ENCODE assay signal across 9 cellular contexts in genomic region chr17:9371019-9371418, GRCh38.
DNase-seq lines count a peak whose midpoint lies in the region; ATAC-seq and TF ChIP-seq lines count a peak whose summit lies in the region.
"Had no signal": no experiment of that assay in that cellular context is flagged by ENCODE, and none has a peak within 500 bp of the region (broad histone marks: within the 10 kb centered on the region; RNA-seq: fewer than 3 reads in every experiment).

No MANE protein-coding gene starts in this region.

- no peak overlapping the region for H3K27ac ChIP-seq in spleen

- peaks cover 25% of the 10 kb centered on the region for H3K4me1 ChIP-seq in adipocyte (ENCODE audit: control insufficient read depth, insufficient read depth, low read length)
- peaks cover 0 to 14% (median 2%) of the 10 kb centered on the region in 6 donors for H3K4me1 ChIP-seq in spleen

- H3K4me3 Mint-ChIP-seq in T-helper 2 cell treated with Interferon-gamma antibody and Interleukin-4, amounts not matched to agents 5 μg/mL and 100 μg/mL, for 36 hours = no peak overlapping the region
- H3K4me3 Mint-ChIP-seq: activated T-helper 1 cell treated with anti-CD3 and anti-CD28 coated beads, Interleukin-12 subunit alpha, Interleukin-12 subunit beta, Interleukin-2, Interleukin-4 antibody, amounts not matched to agents 30 ng/mL and 10 ng/mL and 1 ng/mL, durations not matched to agents 14 hours and 24 hours and 36 hours had no signal

- H3K36me3 ChIP-seq in adipocyte (ENCODE audit: control insufficient read depth, insufficient read depth, low read length, severe bottlenecking) (no peaks in the 10 kb centered on the region), spleen (peaks cover 0 to 5% (median under 1%) of the 10 kb centered on the region in 6 donors)

- TF ChIP-seq POLR2A in spleen (IDR thresholded peaks at IDR 0.05) = no peak

- H3K9me3 ChIP-seq in adipocyte (ENCODE audit: control insufficient read depth, low read length) (no peaks in the 10 kb centered on the region), spleen (peaks cover 0 to 1% (median under 1%) of the 10 kb centered on the region in 8 donors)

- no peaks in the 10 kb centered on the region for H3K9me3 Mint-ChIP-seq in T-helper 2 cell treated with Interferon-gamma antibody and Interleukin-4, amounts not matched to agents 5 μg/mL and 100 μg/mL, for 36 hours
- H3K9me3 Mint-ChIP-seq: activated T-helper 1 cell treated with anti-CD3 and anti-CD28 coated beads, Interleukin-12 subunit alpha, Interleukin-12 subunit beta, Interleukin-2, Interleukin-4 antibody, amounts not matched to agents 30 ng/mL and 10 ng/mL and 1 ng/mL, durations not matched to agents 14 hours and 24 hours and 36 hours had no signal

- no peak overlapping the region for H3K4me3 ChIP-seq in adipocyte (ENCODE audit: low read length)
- no peak overlapping the region for H3K4me3 ChIP-seq in spleen

- no peak for TF ChIP-seq CTCF in spleen (IDR thresholded peaks at IDR 0.05 in 8 of 11, conservative IDR thresholded peaks at IDR 0.05 in 3 of 11)

- H3K4me1 Mint-ChIP-seq in T-helper 2 cell treated with Interferon-gamma antibody and Interleukin-4, amounts not matched to agents 5 μg/mL and 100 μg/mL, for 36 hours (ENCODE audit: low read depth) = no peaks in the 10 kb centered on the region

- no peaks in the 10 kb centered on the region for H3K27me3 ChIP-seq in adipocyte (replicated peaks; ENCODE audit: control insufficient read depth, insufficient read depth, low read length)
- H3K27me3 ChIP-seq in spleen (replicated peaks in 1 of 7) = no peaks in the 10 kb centered on the region

- peaks cover 2% of the 10 kb centered on the region for H3K36me3 Mint-ChIP-seq in T-helper 2 cell treated with Interferon-gamma antibody and Interleukin-4, amounts not matched to agents 5 μg/mL and 100 μg/mL, for 36 hours (ENCODE audit: low read depth)

- 63 to 86% (median 79%) methylated on average over 4 of the region's 4 CpGs for WGBS in spleen, 5 donors

- H3K27ac Mint-ChIP-seq in T-helper 2 cell treated with Interferon-gamma antibody and Interleukin-4, amounts not matched to agents 5 μg/mL and 100 μg/mL, for 36 hours = no peak overlapping the region
- H3K27ac Mint-ChIP-seq: activated T-helper 1 cell treated with anti-CD3 and anti-CD28 coated beads, Interleukin-12 subunit alpha, Interleukin-12 subunit beta, Interleukin-2, Interleukin-4 antibody, amounts not matched to agents 30 ng/mL and 10 ng/mL and 1 ng/mL, durations not matched to agents 14 hours and 24 hours and 36 hours had no signal

- H3K9ac ChIP-seq in adipocyte (ENCODE audit: low read length) = no peak overlapping the region

- intact Hi-C loops in spleen (cut with DNase I; ENCODE audit: low total_unique reads) = no loop called here

- no peak for ATAC-seq in HG02642 (IDR thresholded peaks at IDR 0.05; ENCODE audit: poor library complexity, unreplicated experiment)

- no peaks in the 10 kb centered on the region for H3K27me3 Mint-ChIP-seq in T-helper 2 cell treated with Interferon-gamma antibody and Interleukin-4, amounts not matched to agents 5 μg/mL and 100 μg/mL, for 36 hours (ENCODE audit: low read depth)

- DNase-seq in DMS53 (lab: John Stamatoyannopoulos, UW) = peak; percentile 97
- DNase-seq in NCI-H1092 treated with DMSO at 0.1 percent for 48 hours (lab: John Stamatoyannopoulos, UW) = peak; percentile 82
- peak; percentile 56 for DNase-seq in adipocyte (ENCODE audit: low read depth)
- DNase-seq in myocyte (ENCODE audit: low read depth) = peak; percentile 96
- no peak for DNase-seq in LoVo (ENCODE audit: low spot score)
- no peak for DNase-seq in spleen
- DNase-seq in T-helper 2 cell treated with Interferon-gamma antibody and Interleukin-4, amounts not matched to agents 5 μg/mL and 100 μg/mL, for 36 hours (ENCODE audit: low spot score) = no peak

Comparison
In these comparisons a context has a peak if more than half of its experiments do, and no peak if none do; other contexts are left out.
1. DNase-seq: peak in DMS53 (single experiment), NCI-H1092 treated with DMSO at 0.1 percent for 48 hours (single experiment), adipocyte (single experiment) and myocyte (single experiment); none in LoVo (single experiment), spleen (single experiment) and T-helper 2 cell treated with Interferon-gamma antibody and Interleukin-4, amounts not matched to agents 5 μg/mL and 100 μg/mL, for 36 hours (single experiment).